ENCODE assay signal across 27 cellular contexts in genomic region chr17:79937981-79938695, GRCh38.
DNase-seq lines count a peak whose midpoint lies in the region; FAIRE-seq and TF ChIP-seq lines count a peak whose summit lies in the region.
"Had no signal": no experiment of that assay in that cellular context is flagged by ENCODE, and none has a peak within 500 bp of the region (broad histone marks: within the 10 kb centered on the region; RNA-seq: fewer than 3 reads in every experiment).

No MANE protein-coding gene starts in this region.

- H3K27ac ChIP-seq in BLaER1 (no peak overlapping the region), kidney (ENCODE audit: low read depth in 2 of 2, low read length in 2 of 2) (no peak overlapping the region), Karpas-422 (ENCODE audit: low read length) (no peak overlapping the region)
- H3K27ac ChIP-seq: breast epithelium had no signal

- H3K4me1 Mint-ChIP-seq in activated CD4-positive, alpha-beta T cell treated with anti-CD3 and anti-CD28 coated beads, Interleukin-2, amount 10 ng/mL, durations not matched to agents 7 days and 5 days = peaks cover 15% of the 10 kb centered on the region

- no peak overlapping the region for H2AFZ ChIP-seq in Karpas-422 (ENCODE audit: low read length)

- H3K4me1 ChIP-seq in BLaER1 (peaks cover 97% of the 10 kb centered on the region), kidney (ENCODE audit: control insufficient read depth in 1 of 2, insufficient read depth in 1 of 2, low read depth in 1 of 2, low read length in 2 of 2) (peaks cover 0 to 10% of the 10 kb centered on the region in 2 donors), Karpas-422 (ENCODE audit: low read length) (peaks cover 32% of the 10 kb centered on the region)
- H3K4me1 ChIP-seq: breast epithelium had no signal

- H3K36me3 ChIP-seq in BLaER1 (no peaks in the 10 kb centered on the region), kidney (ENCODE audit: control insufficient read depth in 1 of 2, insufficient read depth in 2 of 2, low read length in 2 of 2) (peaks cover 0 to 18% of the 10 kb centered on the region in 2 donors), Karpas-422 (ENCODE audit: insufficient read depth, low read length) (no peaks in the 10 kb centered on the region)
- H3K36me3 ChIP-seq: BE2C, breast epithelium had no signal

- no peak overlapping the region for H3K27ac Mint-ChIP-seq in activated CD4-positive, alpha-beta T cell treated with anti-CD3 and anti-CD28 coated beads, Interleukin-2, amount 10 ng/mL, durations not matched to agents 7 days and 5 days
- H3K27ac Mint-ChIP-seq: activated naive CD8-positive, alpha-beta T cell treated with anti-CD3 and anti-CD28 coated beads, Interleukin-2, amount 10 ng/mL, durations not matched to agents 7 days and 5 days; activated T-cell treated with anti-CD3 and anti-CD28 coated beads, Interleukin-2, amount 50 U/mL, for 72 hours; HFFc6; nephron progenitor cell had no signal

- no peaks in the 10 kb centered on the region for H3K9me2 ChIP-seq in Karpas-422 (replicated peaks; ENCODE audit: insufficient read depth, low read length)

- no peak overlapping the region for H3K4me3 Mint-ChIP-seq in activated CD4-positive, alpha-beta T cell treated with anti-CD3 and anti-CD28 coated beads, Interleukin-2, amount 10 ng/mL, durations not matched to agents 7 days and 5 days
- H3K4me3 Mint-ChIP-seq: activated naive CD8-positive, alpha-beta T cell treated with anti-CD3 and anti-CD28 coated beads, Interleukin-2, amount 10 ng/mL, durations not matched to agents 7 days and 5 days; HFFc6 had no signal

- no peaks in the 10 kb centered on the region for H3K79me2 ChIP-seq in Karpas-422 (ENCODE audit: low read length)

- intact Hi-C loops in kidney (cut with DNase I) = no loop called here

- no peaks in the 10 kb centered on the region for H3K9me3 Mint-ChIP-seq in activated CD4-positive, alpha-beta T cell treated with anti-CD3 and anti-CD28 coated beads, Interleukin-2, amount 10 ng/mL, durations not matched to agents 7 days and 5 days
- H3K9me3 Mint-ChIP-seq: activated naive CD8-positive, alpha-beta T cell treated with anti-CD3 and anti-CD28 coated beads, Interleukin-2, amount 10 ng/mL, durations not matched to agents 7 days and 5 days; activated T-cell treated with anti-CD3 and anti-CD28 coated beads, Interleukin-2, amount 50 U/mL, for 72 hours; HFFc6; immature natural killer cell; nephron progenitor cell; type B pancreatic cell had no signal

- FAIRE-seq in kidney (lab: Jason Lieb, UNC) = no peak
- FAIRE-seq: HTR-8/SVneo had no signal

- TF ChIP-seq CTCF in kidney (IDR thresholded peaks at IDR 0.05; ENCODE audit: borderline replicate concordance, extremely low read depth, insufficient read depth) = no peak
- no peak for TF ChIP-seq CTCF in GM20000 (IDR thresholded peaks at IDR 0.05; ENCODE audit: extremely low read depth, missing control alignments)

- H3K9me3 ChIP-seq in BLaER1 (no peaks in the 10 kb centered on the region), kidney (ENCODE audit: control insufficient read depth in 1 of 2, low read length in 2 of 2) (no peaks in the 10 kb centered on the region), Karpas-422 (ENCODE audit: low read length) (no peaks in the 10 kb centered on the region)
- H3K9me3 ChIP-seq: BE2C, breast epithelium had no signal

- peak overlapping the region; percentile 54 for H3K4me3 ChIP-seq in BLaER1
- H3K4me3 ChIP-seq in kidney (ENCODE audit: low read length in 2 of 2) = no peak overlapping the region
- H3K4me3 ChIP-seq in Karpas-422 (ENCODE audit: low read length) = no peak overlapping the region
- H3K4me3 ChIP-seq: breast epithelium had no signal

- H3K9ac ChIP-seq in BLaER1 (no peak overlapping the region), kidney (ENCODE audit: low read length in 2 of 2) (no peak overlapping the region), Karpas-422 (ENCODE audit: low read length) (no peak overlapping the region)

- POLR2A ChIA-PET in activated CD4-positive, alpha-beta T cell treated with anti-CD3 and anti-CD28 coated beads, Interleukin-2, amount 10 ng/mL, durations not matched to agents 7 days and 5 days (lab: Charles Lee) = no interaction called here

- peaks cover 16% of the 10 kb centered on the region for H3K27me3 ChIP-seq in BLaER1
- no peaks in the 10 kb centered on the region for H3K27me3 ChIP-seq in Karpas-422 (ENCODE audit: low read length)
- H3K27me3 ChIP-seq: BE2C, breast epithelium, dorsolateral prefrontal cortex had no signal

- DNase-seq in DMS 273 (lab: John Stamatoyannopoulos, UW; ENCODE audit: unreplicated experiment) (peak; percentile 89), NCI-H82 treated with DMSO at 0.1 percent for 48 hours (lab: John Stamatoyannopoulos, UW; ENCODE audit: unreplicated experiment) (peak; percentile 95), kidney (peak; percentile 51), Karpas-422 (no peak), GM03348 (ENCODE audit: low spot score) (no peak), GM20000 (ENCODE audit: low spot score) (no peak)
- DNase-seq in activated CD4-positive, alpha-beta T cell treated with anti-CD3 and anti-CD28 coated beads, Interleukin-2, amount 10 ng/mL, durations not matched to agents 7 days and 5 days = no peak
- DNase-seq: activated CD4-positive, alpha-beta T cell treated with anti-CD3 and anti-CD28 coated beads, Interleukin-2, amount 50 U/mL, for 48 hours; activated naive CD8-positive, alpha-beta T cell treated with anti-CD3 and anti-CD28 coated beads, Interleukin-2, amount 10 ng/mL, durations not matched to agents 7 days and 5 days; activated T-cell treated with anti-CD3 and anti-CD28 coated beads, Interleukin-2, amount 50 U/mL, for 72 hours; DMS79; dorsolateral prefrontal cortex; HFFc6; immature natural killer cell; mammary epithelial cell; NCI-H146; NCI-H526; nephron progenitor cell; PC-3; stimulated activated CD4-positive, alpha-beta T cell treated with anti-CD3 and anti-CD28 coated beads, Interleukin-15, amount 100 ng/mL, for 24 hours; stimulated activated naive CD8-positive, alpha-beta T cell treated with anti-CD3 and anti-CD28 coated beads, Interleukin-15, Interleukin-2, amounts not matched to agents 100 U/mL and 50 U/mL, for 24 hours; SW 1271 had no signal

- H3K4me2 ChIP-seq in BLaER1 = peak overlapping the region; percentile 95
- no peak overlapping the region for H3K4me2 ChIP-seq in Karpas-422 (ENCODE audit: low read depth, low read length, poor library complexity, severe bottlenecking)

- H3K36me3 Mint-ChIP-seq in activated CD4-positive, alpha-beta T cell treated with anti-CD3 and anti-CD28 coated beads, Interleukin-2, amount 10 ng/mL, durations not matched to agents 7 days and 5 days (ENCODE audit: low read depth) = no peaks in the 10 kb centered on the region
- H3K36me3 Mint-ChIP-seq: activated naive CD8-positive, alpha-beta T cell treated with anti-CD3 and anti-CD28 coated beads, Interleukin-2, amount 10 ng/mL, durations not matched to agents 7 days and 5 days; immature natural killer cell had no signal

- H4K20me1 ChIP-seq in BLaER1 (peaks cover 56% of the 10 kb centered on the region), Karpas-422 (ENCODE audit: insufficient read depth, low read depth, low read length) (no peaks in the 10 kb centered on the region; the same call in 1 of the 2 replicates)

- peaks cover 19% of the 10 kb centered on the region for H3K27me3 Mint-ChIP-seq in activated CD4-positive, alpha-beta T cell treated with anti-CD3 and anti-CD28 coated beads, Interleukin-2, amount 10 ng/mL, durations not matched to agents 7 days and 5 days
- H3K27me3 Mint-ChIP-seq: type B pancreatic cell had no signal

- CTCF ChIA-PET in activated CD4-positive, alpha-beta T cell treated with anti-CD3 and anti-CD28 coated beads, Interleukin-2, amount 10 ng/mL, durations not matched to agents 7 days and 5 days (lab: Charles Lee) = no interaction called here

Comparison
In these comparisons a context has a peak if more than half of its experiments do, and no peak if none do; other contexts are left out.
1. DNase-seq: peak in DMS 273 (single experiment), NCI-H82 treated with DMSO at 0.1 percent for 48 hours (single experiment) and kidney (single experiment); none in Karpas-422 (single experiment), GM03348 (single experiment), GM20000 (single experiment) and activated CD4-positive, alpha-beta T cell treated with anti-CD3 and anti-CD28 coated beads, Interleukin-2, amount 10 ng/mL, durations not matched to agents 7 days and 5 days (single experiment).